In genomic region chr7:1449951-1450350, GRCh38 we compare ENCODE assay signal across 27 cellular contexts.
"Had no signal": no experiment of that assay in that cellular context is flagged by ENCODE, and none has a peak within 500 bp of the region (broad histone marks: within the 10 kb centered on the region; RNA-seq: fewer than 3 reads in every experiment).

No MANE protein-coding gene starts in this region.

- H3K27me3 ChIP-seq: brain microvascular endothelial cell, heart right ventricle, suprapubic skin, upper lobe of right lung had no signal

- H3K36me3 ChIP-seq: left ventricle myocardium inferior, suprapubic skin had no signal

- ATAC-seq: esophagus mucosa; heart right ventricle; natural killer cell treated with Interleukin-12 subunit alpha and Interleukin-12 subunit beta and Interleukin-15 and Interleukin-18, amount 100 ng/mL, for 72 hours; upper lobe of right lung had no signal

- H3K9me3 ChIP-seq: heart right ventricle, left ventricle myocardium inferior, suprapubic skin, upper lobe of right lung had no signal

- H3K4me3 ChIP-seq: heart right ventricle, left ventricle myocardium inferior, lung, smooth muscle cell, suprapubic skin, upper lobe of right lung had no signal

- H3K27ac ChIP-seq: brain microvascular endothelial cell, heart right ventricle, left ventricle myocardium inferior, suprapubic skin, upper lobe of right lung, VCaP had no signal

- H3K4me2 ChIP-seq: smooth muscle cell had no signal

- FAIRE-seq: astrocyte, islet of Langerhans, TTC549 had no signal

- DNase-seq: activated CD4-positive, alpha-beta T cell treated with anti-CD3 and anti-CD28 coated beads for 4 hours; activated CD4-positive, alpha-beta T cell treated with anti-CD3 and anti-CD28 coated beads, Interleukin-2, amount 50 U/mL, for 4 hours; activated effector memory CD4-positive, alpha-beta T cell treated with Interleukin-2 at 50 U/mL for 16 hours; activated naive CD4-positive, alpha-beta T cell treated with Interleukin-2 at 50 U/mL for 16 hours; activated naive CD8-positive, alpha-beta T cell treated with anti-CD3 and anti-CD28 coated beads, Interleukin-2, amount 10 ng/mL, durations not matched to agents 7 days and 5 days; brain microvascular endothelial cell; endodermal cell; foreskin melanocyte; heart right ventricle; left ventricle myocardium inferior; mesendoderm; retina; stimulated activated CD4-positive, alpha-beta T cell treated with anti-CD3 and anti-CD28 coated beads, Interleukin-15, amount 100 ng/mL, for 24 hours; stimulated activated CD4-positive, alpha-beta T cell treated with anti-CD3 and anti-CD28 coated beads, Interleukin-2, amount 100 ng/mL, for 24 hours; stimulated activated naive CD4-positive, alpha-beta T cell; SW 1271; T-helper 9 cell; upper lobe of right lung had no signal
